7 cellular contexts compared by ENCODE assay signal in the genomic region with DNA sequence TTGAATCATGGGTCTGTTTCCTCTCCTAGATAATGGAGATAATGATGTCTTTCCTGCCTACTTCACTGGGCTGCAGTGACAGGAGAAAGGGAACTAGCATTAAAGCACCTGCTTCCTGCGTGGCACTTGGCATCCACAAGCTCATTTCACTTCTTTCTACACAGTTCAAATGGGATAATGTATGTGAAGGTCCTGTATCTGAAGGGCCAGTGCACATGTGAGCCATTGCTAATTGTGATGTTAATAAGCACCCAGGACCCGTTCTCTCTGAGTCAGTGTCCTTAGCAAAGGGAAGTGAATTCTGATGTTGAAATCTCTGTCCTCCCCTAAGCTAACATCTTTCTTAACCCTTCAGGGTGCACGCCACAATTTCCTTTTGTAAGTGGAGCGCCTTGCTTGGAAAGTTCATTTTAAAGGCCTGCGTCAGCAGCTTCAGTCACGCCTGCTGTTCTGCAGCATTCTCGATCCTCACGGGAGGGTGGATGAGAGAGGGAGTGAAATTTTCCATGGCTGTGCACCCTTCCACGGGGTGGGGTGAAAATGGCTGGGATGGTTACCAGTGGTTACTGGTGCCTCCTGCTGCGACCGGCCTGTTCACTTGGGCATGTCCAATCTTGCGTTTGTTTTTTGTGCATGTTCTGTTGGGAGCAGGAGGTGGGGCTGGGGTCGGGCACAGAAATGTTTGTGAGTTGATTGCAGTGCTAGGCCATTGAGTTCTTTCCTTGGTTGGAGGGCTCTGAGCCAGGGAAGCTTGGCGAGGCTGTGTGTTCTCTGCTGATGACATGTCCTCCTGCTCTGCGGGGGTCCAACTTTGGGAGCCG. TPM values are rescaled to one million over a fixed set of nuclear protein-coding genes. Genes with fewer than 3 reads are reported as not detected.
DNase-seq lines count a peak whose midpoint lies in the region; ATAC-seq and TF ChIP-seq lines count a peak whose summit lies in the region.

No MANE protein-coding gene starts in this region.

- H3K27me3 ChIP-seq in osteoblast (ENCODE audit: insufficient read depth, low read length): no peaks in the 10 kb centered on the region

- H4K20me1 ChIP-seq in osteoblast (ENCODE audit: insufficient read depth, low read length): peaks cover 55% of the 10 kb centered on the region

- no peak overlapping the region for H3K4me3 ChIP-seq in HFF-Myc (replicated peaks; ENCODE audit: low read depth, low read length)
- H3K4me3 ChIP-seq in osteoblast (ENCODE audit: insufficient read depth, low read length): no peak overlapping the region

- TF ChIP-seq CTCF in HFF-Myc (IDR thresholded peaks at IDR 0.05; ENCODE audit: low read depth, low read length, missing control alignments): no peak
- no peak for TF ChIP-seq CTCF in osteoblast (IDR thresholded peaks at IDR 0.05; ENCODE audit: extremely low read depth, low read depth, low read length)

- no peaks in the 10 kb centered on the region for H3K9me3 ChIP-seq in osteoblast (ENCODE audit: low read depth, low read length)

- peaks cover 2% of the 10 kb centered on the region for H3K36me3 ChIP-seq in osteoblast (ENCODE audit: insufficient read depth, low read length)

- DNase-seq in HFF-Myc (ENCODE audit: extremely low read depth, low read depth) (peak; percentile 30), RPMI7951 (ENCODE audit: low read depth) (peak; percentile 90), fibroblast of peridontal ligament (ENCODE audit: extremely low read depth) (peak; percentile 69), osteoblast (ENCODE audit: insufficient read length, low spot score, missing footprints) (peak; percentile 73), left colon (no peak), activated T-cell treated with anti-CD3 and anti-CD28 coated beads for 4 hours (no peak), midbrain (lab: John Stamatoyannopoulos, UW) (no peak)

- peak overlapping the region; percentile 1 for H3K4me2 ChIP-seq in osteoblast (ENCODE audit: insufficient read depth, low read length)

- H3K27ac ChIP-seq in osteoblast (ENCODE audit: low read depth, low read length): peak overlapping the region; percentile 73

- peaks cover 65% of the 10 kb centered on the region for H3K4me1 ChIP-seq in osteoblast (ENCODE audit: insufficient read depth, low read length)

- peaks cover 99% of the 10 kb centered on the region for H3K79me2 ChIP-seq in osteoblast (ENCODE audit: insufficient read depth, low read length)

- no peak overlapping the region for H2AFZ ChIP-seq in osteoblast (ENCODE audit: low read length)

- ATAC-seq in left colon: no peak

- intact Hi-C loops in left colon (cut with DNase I, micrococcal nuclease): no loop called here

RNA-seq across cellular contexts. Expression of gene HK1, which starts 59.2 kb away (rescaled TPM):
- total RNA-seq in RPMI7951 (2014; rRNA removed; shearing (Covaris generic)): 68.6 and 72.7 TPM in 2 replicates
- total RNA-seq in osteoblast (99.6 and 111 TPM in 2 replicates), left colon (10 to 100 TPM; 64.1 to 90.4 TPM)

Comparison
In these comparisons a context has a peak if more than half of its experiments do, and no peak if none do; other contexts are left out.
1. DNase-seq: peak in HFF-Myc (single experiment), RPMI7951 (single experiment), fibroblast of peridontal ligament (single experiment) and osteoblast (single experiment); none in left colon (0 of 2), activated T-cell treated with anti-CD3 and anti-CD28 coated beads for 4 hours (single experiment) and midbrain (single experiment).